Comparison of ENCODE assay signal across 8 cellular contexts in the genomic region with DNA sequence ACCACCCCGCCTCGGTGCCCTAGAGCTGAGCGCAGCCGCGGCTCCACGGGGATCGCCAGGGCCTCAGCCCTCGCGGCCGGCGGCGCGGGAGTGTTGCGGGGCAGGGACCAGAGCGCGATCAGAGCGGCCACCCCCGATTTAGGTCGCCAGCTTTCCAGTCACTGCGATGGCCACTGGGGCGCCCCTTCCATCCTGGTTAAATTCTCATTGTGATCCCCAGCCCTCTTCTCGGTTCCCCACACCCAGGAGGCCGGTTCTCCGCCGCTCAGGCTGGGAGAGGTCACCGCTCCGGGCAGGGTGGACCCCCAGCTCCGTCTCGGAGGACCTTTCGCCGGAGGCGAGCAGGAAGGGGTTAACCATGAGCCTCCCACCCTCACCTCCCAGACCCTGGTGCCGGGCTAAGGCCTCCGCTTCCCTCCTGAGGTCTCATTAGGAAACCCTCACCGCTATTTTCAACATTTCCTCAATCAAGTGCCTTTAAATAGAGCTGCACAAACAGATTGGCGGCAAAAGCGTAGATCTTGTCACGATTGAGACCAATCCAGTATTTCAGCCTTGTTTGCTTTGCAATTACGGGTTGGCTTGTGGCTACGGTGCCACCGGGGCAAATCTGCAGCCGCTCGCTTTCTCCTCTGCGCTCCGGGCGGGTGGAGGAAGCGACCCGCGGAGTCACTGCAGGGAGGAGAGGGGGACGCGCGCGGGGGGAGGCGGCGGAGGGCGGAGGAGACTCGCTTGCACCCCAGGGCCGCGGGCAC.
DNase-seq lines count a peak whose midpoint lies in the region; ATAC-seq and TF ChIP-seq lines count a peak whose summit lies in the region.

No MANE protein-coding gene starts in this region.

- no peaks in the 10 kb centered on the region for H3K36me3 ChIP-seq in WERI-Rb-1
- H3K36me3 ChIP-seq in iPS-15b (ENCODE audit: control insufficient read depth, insufficient read depth, low read length), result no peaks in the 10 kb centered on the region

- H3K9me3 Mint-ChIP-seq in stimulated activated naive B cell treated with anti-CD40 and anti-IgM and Interleukin-4, amounts not matched to agents 10 μg/mL and 1 μg/mL and 100 μg/mL, for 72 hours, result peaks cover 4 to 12% of the 10 kb centered on the region in 2 donors

- H3K4me3 ChIP-seq in WERI-Rb-1 (ENCODE audit: low read depth, low read length) (peak overlapping the region; percentile 25), iPS-15b (ENCODE audit: low read depth, low read length) (peak overlapping the region; percentile 39)

- H3K4me1 Mint-ChIP-seq in stimulated activated naive B cell treated with anti-CD40 and anti-IgM and Interleukin-4, amounts not matched to agents 10 μg/mL and 1 μg/mL and 100 μg/mL, for 72 hours, result peaks cover 6 to 19% of the 10 kb centered on the region in 2 donors

- H3K27me3 ChIP-seq in WERI-Rb-1 (ENCODE audit: insufficient read depth, low read depth, severe bottlenecking) (no peaks in the 10 kb centered on the region), iPS-15b (ENCODE audit: control insufficient read depth, insufficient read depth, low read length) (peaks cover 94% of the 10 kb centered on the region)

- H3K4me1 ChIP-seq in iPS-15b (ENCODE audit: control insufficient read depth, insufficient read depth, low read length), result peaks cover 2% of the 10 kb centered on the region

- CTCF ChIA-PET in HEK293T (lab: Yijun Ruan, JAX), result interaction anchor here (1.1 kb wide), 1 partner anchor 9 kb away, joined by 4 read pairs; no protein-coding TSS in a partner anchor

- H3K9me3 ChIP-seq in WERI-Rb-1 (ENCODE audit: severe bottlenecking) (no peaks in the 10 kb centered on the region), iPS-15b (ENCODE audit: control insufficient read depth, insufficient read depth, low read length) (no peaks in the 10 kb centered on the region)

- peaks cover 60 to 75% of the 10 kb centered on the region in 2 donors for H3K27me3 Mint-ChIP-seq in stimulated activated naive B cell treated with anti-CD40 and anti-IgM and Interleukin-4, amounts not matched to agents 10 μg/mL and 1 μg/mL and 100 μg/mL, for 72 hours

- H3K27ac Mint-ChIP-seq in stimulated activated naive B cell treated with anti-CD40 and anti-IgM and Interleukin-4, amounts not matched to agents 10 μg/mL and 1 μg/mL and 100 μg/mL, for 72 hours, result peak overlapping the region; percentile 72

- H3K36me3 Mint-ChIP-seq in stimulated activated naive B cell treated with anti-CD40 and anti-IgM and Interleukin-4, amounts not matched to agents 10 μg/mL and 1 μg/mL and 100 μg/mL, for 72 hours, result peaks cover 0 to 3% of the 10 kb centered on the region in 2 donors

- H3K27ac ChIP-seq in WERI-Rb-1, result no peak overlapping the region

- H3K9ac ChIP-seq in iPS-15b (ENCODE audit: low read depth, low read length), result no peak overlapping the region

- ATAC-seq in stimulated activated naive B cell treated with anti-CD40 and anti-IgM and Interleukin-4, amounts not matched to agents 10 μg/mL and 1 μg/mL and 100 μg/mL, for 72 hours (replicated peaks), result peak; percentile 10 to 12
- ATAC-seq in GM19351 (IDR thresholded peaks at IDR 0.05; ENCODE audit: unreplicated experiment) (no peak), GM21825 (IDR thresholded peaks at IDR 0.05; ENCODE audit: unreplicated experiment) (no peak)

- TF ChIP-seq CTCF in WERI-Rb-1 (IDR thresholded peaks at IDR 0.05; ENCODE audit: low read depth, low read length), result no peak

- POLR2A ChIA-PET in HEK293T (lab: Yijun Ruan, JAX), result interaction anchor here (0.9 to 2.0 kb wide), 3 partner anchors 8 to 10 kb away, joined by 3 to 9 read pairs (median 9); a partner anchor contains a TSS

- peak overlapping the region; percentile 81 to 82 for H3K4me3 Mint-ChIP-seq in stimulated activated naive B cell treated with anti-CD40 and anti-IgM and Interleukin-4, amounts not matched to agents 10 μg/mL and 1 μg/mL and 100 μg/mL, for 72 hours

- DNase-seq in AG08395 (ENCODE audit: low spot score) (peak; percentile 25), HEK293T (ENCODE audit: extremely low spot score) (peak; percentile 39), WERI-Rb-1 (no peak), nucleus accumbens (lab: John Stamatoyannopoulos, UW) (no peak)
- no peak for DNase-seq in stimulated activated naive B cell treated with anti-CD40 and anti-IgM and Interleukin-4, amounts not matched to agents 10 μg/mL and 1 μg/mL and 100 μg/mL, for 72 hours

TF ChIP-seq in HEK293T, 16 proteins besides CTCF, POLR2A, EP300 and RAD21:
- no peak for TF ChIP-seq LEF1 (IDR thresholded peaks at IDR 0.05; ENCODE audit: borderline replicate concordance)
- peak; percentile 59; the same call in 1 of the 2 replicates for TF ChIP-seq L3MBTL2 (conservative IDR thresholded peaks at IDR 0.05)
- no peak for TF ChIP-seq HDGF (IDR thresholded peaks at IDR 0.05; ENCODE audit: borderline replicate concordance)
- TF ChIP-seq SP1 (IDR thresholded peaks at IDR 0.05), result no peak

Comparison
In these comparisons a context has a peak if more than half of its experiments do, and no peak if none do; other contexts are left out.
1. DNase-seq: peak in AG08395 (single experiment) and HEK293T (single experiment); none in WERI-Rb-1 (single experiment), stimulated activated naive B cell treated with anti-CD40 and anti-IgM and Interleukin-4, amounts not matched to agents 10 μg/mL and 1 μg/mL and 100 μg/mL, for 72 hours (single experiment) and nucleus accumbens (0 of 56).
2. ATAC-seq: peak in stimulated activated naive B cell treated with anti-CD40 and anti-IgM and Interleukin-4, amounts not matched to agents 10 μg/mL and 1 μg/mL and 100 μg/mL, for 72 hours (2 of 2); none in GM19351 (single experiment) and GM21825 (single experiment).